ENCODE assay signal across 8 cellular contexts in genomic region chrX:16712825-16713155, GRCh38. TPM values are rescaled to one million over a fixed set of nuclear protein-coding genes. Genes with fewer than 3 reads are reported as not detected.
DNase-seq lines count a peak whose midpoint lies in the region; ATAC-seq and TF ChIP-seq lines count a peak whose summit lies in the region.

No MANE protein-coding gene starts in this region.

- peak; percentile 4 for TF ChIP-seq CTCF in GM12873 (IDR thresholded peaks at IDR 0.05; ENCODE audit: insufficient read depth, low read depth, low read length, missing control alignments)
- no peak for TF ChIP-seq CTCF in neutrophil (IDR thresholded peaks at IDR 0.05)

- ATAC-seq in GM21786 (IDR thresholded peaks at IDR 0.05; ENCODE audit: unreplicated experiment) (peak; percentile 15), esophagus mucosa (peak; percentile 31), HG02840 (IDR thresholded peaks at IDR 0.05; ENCODE audit: low FRiP score, unreplicated experiment) (no peak)

- H3K27me3 ChIP-seq in neutrophil = no peaks in the 10 kb centered on the region

- no peaks in the 10 kb centered on the region for H3K36me3 ChIP-seq in neutrophil

- intact Hi-C loops in posterior vena cava (cut with DNase I) = loop anchor here in 1 of 2 donors (10.0 kb wide), 1 partner anchor 62 kb away; no protein-coding TSS in a partner anchor

- no peaks in the 10 kb centered on the region for H3K9me3 ChIP-seq in neutrophil

- H3K27ac ChIP-seq in neutrophil = peak overlapping the region; percentile 29

- DNase-seq in posterior vena cava (ENCODE audit: low spot score) (no peak), MV-4-11 (lab: John Stamatoyannopoulos, UW) (no peak)

- peaks cover 0 to 8% of the 10 kb centered on the region in 2 experiments for H3K4me1 ChIP-seq in neutrophil (ENCODE audit: control insufficient read depth in 1 of 2, insufficient read depth in 1 of 2, low read depth in 1 of 2, low read length in 1 of 2)

- peak overlapping the region; percentile 61 to 66 for H3K4me3 ChIP-seq in neutrophil (ENCODE audit: low read depth in 1 of 2, low read length in 1 of 2)

TF ChIP-seq in PFSK-1, 5 proteins besides CTCF, POLR2A, EP300 and RAD21:
- TF ChIP-seq TAF1 (IDR thresholded peaks at IDR 0.05; ENCODE audit: borderline replicate concordance, insufficient read depth, low read length) = peak; percentile 9; the same call in 1 of the 2 replicates
- TF ChIP-seq REST (IDR thresholded peaks at IDR 0.05; ENCODE audit: insufficient read depth in 1 of 2, low read depth in 2 of 2, low read length in 2 of 2) = no peak
- TF ChIP-seq POLR2AphosphoS5 (IDR thresholded peaks at IDR 0.05; ENCODE audit: low read depth, low read length) = no peak
- TF ChIP-seq FOXP2 (optimal IDR thresholded peaks at IDR 0.05; ENCODE audit: borderline replicate concordance, extremely low read depth, extremely low read length, insufficient read depth) = no peak
- TF ChIP-seq SIN3A (IDR thresholded peaks at IDR 0.05; ENCODE audit: borderline replicate concordance, insufficient read depth, low read length) = no peak

RNA-seq across cellular contexts. Expression of gene CTPS2, which starts 0.3 kb away (rescaled TPM):
- polyA plus RNA-seq in PFSK-1 (2012; ENCODE audit: insufficient read length, low read depth) = 7.0 TPM
- 4.8 TPM for total RNA-seq in esophagus mucosa
- 10 to 100 TPM in 1 of 2 donors, 1 to 10 TPM in 1; 8.5 to 10.9 TPM for total RNA-seq in posterior vena cava

RNA-seq across cellular contexts. Expression of gene SYAP1, which starts 6.6 kb away (rescaled TPM):
- polyA plus RNA-seq in PFSK-1 (2012; ENCODE audit: insufficient read length, low read depth) = 28.8 TPM
- total RNA-seq in esophagus mucosa (23.2 TPM), posterior vena cava (10 to 100 TPM; 30.9 to 31.3 TPM)
